ENCODE assay signal across 1 cellular context in genomic region chr19:574658-575526, GRCh38.
A peak's percentile ranks its signal among the peaks of the same experiment; 100 is the strongest.
TF ChIP-seq lines count a peak whose summit lies in the region.

No MANE protein-coding gene starts in this region.

TF ChIP-seq in K562, 482 proteins besides CTCF, POLR2A, EP300 and RAD21 (continued from another document and continues in another):
- TF ChIP-seq LEF1 (IDR thresholded peaks at IDR 0.05) (peak; percentile 73), SRSF3 (IDR thresholded peaks at IDR 0.05; ENCODE audit: insufficient read depth, low read length) (no peak), DDX20 (tag; IDR thresholded peaks at IDR 0.05; ENCODE audit: low read depth) (no peak), TCF15 (CRISPR knock-in tag; IDR thresholded peaks at IDR 0.05) (no peak), TAL1 (IDR thresholded peaks at IDR 0.05) (peak; percentile 99), SMARCC2 (IDR thresholded peaks at IDR 0.05; ENCODE audit: low read depth) (peak; percentile 92), ARID1B (IDR thresholded peaks at IDR 0.05) (peak; percentile 99), ZNF512 (tag; IDR thresholded peaks at IDR 0.05) (no peak), RNF2 (IDR thresholded peaks at IDR 0.05) (peak; percentile 93), ZNF140 (CRISPR knock-in tag; IDR thresholded peaks at IDR 0.05) (no peak), JUN (IDR thresholded peaks at IDR 0.05; ENCODE audit: borderline replicate concordance, low read depth, low read length) (peak; percentile 46; the same call in 1 of the 2 replicates), JUN (CRISPR knock-in tag; IDR thresholded peaks at IDR 0.05; ENCODE audit: borderline replicate concordance) (no peak), ZBTB11 (CRISPR knock-in tag; IDR thresholded peaks at IDR 0.05) (peak in 1 of 3 experiments; percentile 84; a peak in 2 of 6 replicates), MLLT1 (IDR thresholded peaks at IDR 0.05) (peak in 1 of 2 experiments; percentile 69; a peak in 1 of 4 replicates), ZNF740 (CRISPR knock-in tag; IDR thresholded peaks at IDR 0.05) (0 out of 2 replicates have a peak, but pooled peaks have one; percentile 21), ZNF740 (tag; IDR thresholded peaks at IDR 0.05) (no peak), ZNF707 (CRISPR knock-in tag; conservative IDR thresholded peaks at IDR 0.05) (no peak), CBX8 (IDR thresholded peaks at IDR 0.05; ENCODE audit: borderline replicate concordance, extremely low read depth, low read depth, low read length, poor library complexity, severe bottlenecking) (no peak), ZNF253 (CRISPR knock-in tag; conservative IDR thresholded peaks at IDR 0.05) (no peak), PATZ1 (CRISPR knock-in tag; IDR thresholded peaks at IDR 0.05; ENCODE audit: borderline replicate concordance) (no peak), ADNP (tag; IDR thresholded peaks at IDR 0.05) (no peak), ZFP91 (CRISPR knock-in tag; IDR thresholded peaks at IDR 0.05) (no peak), CC2D1A (IDR thresholded peaks at IDR 0.05) (peak; percentile 98), HDAC2 (IDR thresholded peaks at IDR 0.05) (peak; percentile 93), KLF16 (IDR thresholded peaks at IDR 0.05) (peak; percentile 99), ZBTB1 (CRISPR knock-in tag; IDR thresholded peaks at IDR 0.05; ENCODE audit: borderline replicate concordance, low read depth) (no peak), MIER1 (IDR thresholded peaks at IDR 0.05; ENCODE audit: low read depth) (0 out of 2 replicates have a peak, but pooled peaks have one; percentile 46), CXXC5 (CRISPR knock-in tag; IDR thresholded peaks at IDR 0.05) (peak; percentile 96), FOSL1 (tag; conservative IDR thresholded peaks at IDR 0.05) (peak; percentile 34; the same call in 1 of the 2 replicates), SMC3 (conservative IDR thresholded peaks at IDR 0.05; ENCODE audit: insufficient read depth, low read depth, low read length) (0 out of 2 replicates have a peak, but pooled peaks have one; percentile 16), MTA3 (IDR thresholded peaks at IDR 0.05; ENCODE audit: borderline replicate concordance) (peak; percentile 94), MNT (conservative IDR thresholded peaks at IDR 0.05) (peak; percentile 90 to 95), HIVEP1 (CRISPR knock-in tag; IDR thresholded peaks at IDR 0.05) (no peak), KHSRP (IDR thresholded peaks at IDR 0.05) (peak; percentile 70; the same call in 1 of the 2 replicates), CBX3 (IDR thresholded peaks at IDR 0.05; ENCODE audit: borderline replicate concordance in 1 of 2, low read length in 2 of 2) (peak in 1 of 2 experiments; percentile 56; a peak in 1 of 3 replicates), ZNF778 (CRISPR knock-in tag; IDR thresholded peaks at IDR 0.05) (no peak), SMARCE1 (IDR thresholded peaks at IDR 0.05) (peak; percentile 96), MAFG (tag; conservative IDR thresholded peaks at IDR 0.05) (no peak), ZNF589 (CRISPR knock-in tag; IDR thresholded peaks at IDR 0.05; ENCODE audit: low read depth) (peak; percentile 91), ARNT (IDR thresholded peaks at IDR 0.05) (peak; percentile 78 to 87; a peak in 3 of 4 replicates), CHD4 (IDR thresholded peaks at IDR 0.05; ENCODE audit: insufficient read depth, insufficient replicate concordance, low read depth, low read length, poor library complexity, severe bottlenecking) (no peak)
